In the genomic region with DNA sequence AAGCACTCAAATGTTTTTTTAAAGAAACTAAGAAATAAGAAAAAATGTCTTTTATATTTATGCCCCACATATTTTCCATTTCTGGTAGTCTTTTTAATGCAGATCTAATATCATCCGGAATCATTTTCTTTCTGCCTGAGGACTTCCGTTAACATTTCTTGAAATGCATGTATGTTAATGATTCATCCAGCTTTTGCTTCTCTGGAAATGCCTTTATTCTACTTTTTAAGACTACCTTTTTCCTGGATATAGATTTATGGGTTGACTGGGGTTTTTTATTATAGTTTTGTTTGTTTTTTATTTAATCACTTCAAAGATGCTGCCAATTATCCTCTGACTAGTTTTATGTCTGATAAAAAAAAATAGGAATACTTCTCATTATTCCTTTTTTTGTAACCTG, we compare ENCODE assay signal across 25 cellular contexts.
"Had no signal": no experiment of that assay in that cellular context is flagged by ENCODE, and none has a peak within 500 bp of the region (broad histone marks: within the 10 kb centered on the region; RNA-seq: fewer than 3 reads in every experiment).

No MANE protein-coding gene starts in this region.

- H3K79me2 ChIP-seq: hepatocyte had no signal

- H3K36me3 ChIP-seq: colonic mucosa, esophagus muscularis mucosa, esophagus squamous epithelium, gastrocnemius medialis, gastroesophageal sphincter, heart left ventricle, heart right ventricle had no signal

- H3K9me3 ChIP-seq: colonic mucosa, esophagus muscularis mucosa, esophagus squamous epithelium, gastrocnemius medialis, gastroesophageal sphincter, heart left ventricle, heart right ventricle had no signal

- H3K27me3 ChIP-seq: colonic mucosa, dorsolateral prefrontal cortex, esophagus squamous epithelium, foreskin keratinocyte, gastrocnemius medialis, heart left ventricle, hepatocyte had no signal

- H3K4me1 ChIP-seq: colonic mucosa, esophagus muscularis mucosa, gastrocnemius medialis, gastroesophageal sphincter, heart left ventricle, heart right ventricle had no signal

- H2AFZ ChIP-seq: hepatocyte had no signal

- ATAC-seq: effector memory CD8-positive, alpha-beta T cell; esophagus mucosa; foreskin keratinocyte; gastrocnemius medialis; gastroesophageal sphincter; heart left ventricle; heart right ventricle had no signal

- DNase-seq: colonic mucosa; cortex of kidney; dermis blood vessel endothelial cell; dorsolateral prefrontal cortex; effector CD4-positive, alpha-beta T cell; effector CD8-positive, alpha-beta T cell; effector memory CD4-positive, alpha-beta T cell; effector memory CD8-positive, alpha-beta T cell; endodermal cell; erythroblast; esophagus squamous epithelium; foreskin fibroblast; foreskin keratinocyte; foreskin melanocyte; gastrocnemius medialis; glutamatergic neuron; head of caudate nucleus; heart left ventricle; heart right ventricle had no signal

- H3K4me3 ChIP-seq: colonic mucosa, coronary artery, dorsolateral prefrontal cortex, esophagus muscularis mucosa, esophagus squamous epithelium, gastrocnemius medialis, gastroesophageal sphincter, heart left ventricle, heart right ventricle, hepatocyte had no signal

- H3K4me2 ChIP-seq: hepatocyte had no signal

- H3K27ac ChIP-seq: colonic mucosa, coronary artery, dorsolateral prefrontal cortex, epithelial cell of prostate, esophagus muscularis mucosa, foreskin keratinocyte, gastrocnemius medialis, gastroesophageal sphincter, heart left ventricle, heart right ventricle, hepatocyte had no signal
